ENCODE assay signal across 8 cellular contexts in genomic region chr19:18865973-18866799, GRCh38. TPM values are rescaled to one million over a fixed set of nuclear protein-coding genes. Genes with fewer than 3 reads are reported as not detected.
DNase-seq lines count a peak whose midpoint lies in the region; ATAC-seq and TF ChIP-seq lines count a peak whose summit lies in the region.

No MANE protein-coding gene starts in this region.

- no peaks in the 10 kb centered on the region for H3K36me3 Mint-ChIP-seq in glutamatergic neuron (ENCODE audit: unreplicated experiment)

- H3K4me1 ChIP-seq in SJSA1 (replicated peaks) (no peaks in the 10 kb centered on the region), aorta (ENCODE audit: control insufficient read depth in 1 of 2, insufficient read depth in 2 of 2, low read length in 2 of 2) (no peaks in the 10 kb centered on the region)

- peaks cover 71% of the 10 kb centered on the region for H3K36me3 ChIP-seq in SJSA1
- peaks cover 0 to 9% of the 10 kb centered on the region in 2 donors for H3K36me3 ChIP-seq in aorta (ENCODE audit: control insufficient read depth in 1 of 2, insufficient read depth in 2 of 2, low read length in 1 of 2)

- no peak overlapping the region for H3K4me3 ChIP-seq in SJSA1
- no peak overlapping the region for H3K4me3 ChIP-seq in aorta (ENCODE audit: low read length in 2 of 2)

- peaks cover 1% of the 10 kb centered on the region for H3K4me1 Mint-ChIP-seq in glutamatergic neuron (ENCODE audit: low read depth, unreplicated experiment)

- H3K27ac ChIP-seq in SJSA1 (no peak overlapping the region), aorta (ENCODE audit: low read depth in 1 of 2, low read length in 2 of 2) (no peak overlapping the region)

- ATAC-seq in aorta (ENCODE audit: low FRiP score) = peak; percentile 80

- TF ChIP-seq CTCF in glutamatergic neuron (IDR thresholded peaks at IDR 0.05; ENCODE audit: partially characterized antibody, unreplicated experiment) = peak; percentile 97

- peaks cover 8% of the 10 kb centered on the region for H3K9me3 Mint-ChIP-seq in glutamatergic neuron (ENCODE audit: unreplicated experiment)

- peaks cover 9% of the 10 kb centered on the region for H3K27me3 Mint-ChIP-seq in glutamatergic neuron (ENCODE audit: unreplicated experiment)

- DNase-seq in AG08395 (ENCODE audit: low spot score) (peak; percentile 90), H4 (ENCODE audit: low spot score) (peak; percentile 45), SJSA1 (ENCODE audit: low read depth in 1 of 2, low spot score in 2 of 2) (peak; percentile 64 to 71), glutamatergic neuron (peak; percentile 86), pons (ENCODE audit: low spot score) (peak; percentile 47), aorta (peak in 1 of 2 donors; percentile 89), NCI-H774 (lab: John Stamatoyannopoulos, UW) (no peak)
- DNase-seq in activated naive CD4-positive, alpha-beta T cell treated with Interleukin-2 at 50 U/mL for 16 hours = peak; percentile 65

- H3K9me3 ChIP-seq in SJSA1 (replicated peaks) = no peaks in the 10 kb centered on the region
- no peaks in the 10 kb centered on the region for H3K9me3 ChIP-seq in aorta (ENCODE audit: control insufficient read depth, low read length)

- intact Hi-C loops in aorta (cut with DNase I) = no loop called here

- H3K27me3 ChIP-seq in SJSA1 (replicated peaks) (no peaks in the 10 kb centered on the region), aorta (ENCODE audit: control insufficient read depth in 1 of 2, insufficient read depth in 2 of 2, low read length in 1 of 2) (no peaks in the 10 kb centered on the region)

- 43 to 44% methylated on average over 38 of the region's 38 CpGs for WGBS in aorta, 2 donors

- no peak overlapping the region for H3K4me3 Mint-ChIP-seq in glutamatergic neuron (ENCODE audit: unreplicated experiment)

- no peak overlapping the region for H3K27ac Mint-ChIP-seq in glutamatergic neuron (ENCODE audit: unreplicated experiment)

RNA-seq across cellular contexts. Expression of gene CERS1, which starts 29.8 kb away (rescaled TPM):
- 1.0 TPM in 1 of 2 replicates, not detected in the other for total RNA-seq in H4 (2014; rRNA removed; shearing (Covaris generic))
- total RNA-seq in SJSA1 (2014; rRNA removed; shearing (Covaris generic)) = not detected in 2 replicates
- total RNA-seq in glutamatergic neuron (ENCODE audit: unreplicated experiment) = 15.3 TPM
- 1 to 10 TPM in 1 of 2 donors, under 1 TPM in 1; 0.49 to 3.3 TPM for total RNA-seq in aorta
- polyA plus RNA-seq in aorta = 1 to 10 TPM in 1 of 2 donors, under 1 TPM in 1; 0.51 to 1.3 TPM

RNA-seq across cellular contexts. Expression of gene UPF1, which starts 34.4 kb away (rescaled TPM):
- total RNA-seq in H4 (2014; rRNA removed; shearing (Covaris generic)) = 33.8 and 46.2 TPM in 2 replicates
- total RNA-seq in SJSA1 (2014; rRNA removed; shearing (Covaris generic)) = 47.6 and 68.1 TPM in 2 replicates
- 46.3 TPM for total RNA-seq in glutamatergic neuron (ENCODE audit: unreplicated experiment)
- 10 to 100 TPM; 53.7 to 75.6 TPM for total RNA-seq in aorta
- 10 to 100 TPM; 16.5 to 40.4 TPM for polyA plus RNA-seq in aorta

RNA-seq across cellular contexts. Expression of gene COPE, which starts 53.0 kb away (rescaled TPM):
- total RNA-seq in H4 (2014; rRNA removed; shearing (Covaris generic)) = 386 and 421 TPM in 2 replicates
- 353 and 598 TPM in 2 replicates for total RNA-seq in SJSA1 (2014; rRNA removed; shearing (Covaris generic))
- total RNA-seq in glutamatergic neuron (ENCODE audit: unreplicated experiment) (177 TPM), aorta (100 to 1,000 TPM; 121 to 130 TPM)
- polyA plus RNA-seq in aorta = 100 to 1,000 TPM; 166 to 180 TPM

RNA-seq across cellular contexts. Expression of gene DDX49, which starts 53.3 kb away (rescaled TPM):
- 68.6 and 70.9 TPM in 2 replicates for total RNA-seq in H4 (2014; rRNA removed; shearing (Covaris generic))
- 105 and 134 TPM in 2 replicates for total RNA-seq in SJSA1 (2014; rRNA removed; shearing (Covaris generic))
- 51.4 TPM for total RNA-seq in glutamatergic neuron (ENCODE audit: unreplicated experiment)
- total RNA-seq in aorta = 10 to 100 TPM; 25.0 to 32.2 TPM
- 10 to 100 TPM; 38.2 to 51.4 TPM for polyA plus RNA-seq in aorta
